15 cellular contexts compared by ENCODE assay signal in the genomic region with DNA sequence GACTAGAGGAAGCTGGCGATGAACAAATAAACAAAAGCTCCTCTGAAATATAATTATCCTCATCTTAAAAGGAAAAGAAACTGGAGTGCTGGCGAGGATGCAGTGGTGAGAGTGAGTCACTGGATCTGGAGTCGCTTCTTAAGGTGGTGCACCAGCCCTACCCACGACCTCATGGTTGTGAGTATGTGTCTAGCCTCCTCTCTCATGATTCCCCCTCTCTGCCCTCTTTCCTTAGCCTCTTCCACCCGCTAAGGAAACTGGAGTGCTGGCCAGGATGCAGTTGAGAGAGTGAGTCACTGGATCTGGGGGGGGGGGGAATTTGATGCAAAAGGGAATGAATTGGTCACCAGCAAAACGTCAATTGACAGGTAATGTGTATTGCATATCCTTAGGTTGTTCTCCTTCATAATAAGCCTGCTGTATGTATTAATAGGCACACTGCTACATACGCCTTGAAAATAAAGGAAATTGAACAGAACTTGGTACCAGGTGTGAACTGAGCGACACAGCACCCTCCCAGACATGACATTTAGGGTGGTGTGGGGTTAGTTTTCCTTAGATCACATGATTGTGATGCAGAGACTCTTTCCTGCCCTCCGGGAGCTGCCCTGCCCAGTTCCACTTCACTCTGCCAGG. TPM values are rescaled to one million over a fixed set of nuclear protein-coding genes. Genes with fewer than 3 reads are reported as not detected.
DNase-seq lines count a peak whose midpoint lies in the region; ATAC-seq, FAIRE-seq and TF ChIP-seq lines count a peak whose summit lies in the region.
"Had no signal": no experiment of that assay in that cellular context is flagged by ENCODE, and none has a peak within 500 bp of the region (broad histone marks: within the 10 kb centered on the region; RNA-seq: fewer than 3 reads in every experiment).

No MANE protein-coding gene starts in this region.

- TF ChIP-seq POLR2A in IMR-90 (IDR thresholded peaks at IDR 0.05; ENCODE audit: low read depth, low read length), result no peak

- intact Hi-C loops in IMR-90 (cut with micrococcal nuclease), result loop anchor here (10.0 kb wide), 1 partner anchor 751 kb away; no protein-coding TSS in a partner anchor

- no peak overlapping the region for H4K5ac ChIP-seq in IMR-90 (ENCODE audit: low read depth, low read length)

- no CpG with 5 or more reads among the region's 9 CpGs for WGBS in IMR-90 (ENCODE audit: extremely low coverage in 2 of 2, insufficient read length in 1 of 2), 2 experiments

- peak; percentile 67 for ATAC-seq in IMR-90 (ENCODE audit: low read depth)
- ATAC-seq in HG02938 (IDR thresholded peaks at IDR 0.05; ENCODE audit: unreplicated experiment), result no peak
- ATAC-seq in T-helper 17 cell, result no peak
- no peak for ATAC-seq in GM21526 (IDR thresholded peaks at IDR 0.05; ENCODE audit: low FRiP score, unreplicated experiment)

- no peak overlapping the region for H3K18ac ChIP-seq in IMR-90 (ENCODE audit: low read depth, low read length)

- no peak overlapping the region for H3K27ac ChIP-seq in IMR-90 (ENCODE audit: insufficient read depth, low read length)
- H3K27ac ChIP-seq: Peyer's patch had no signal

- no peak overlapping the region for H3K23ac ChIP-seq in IMR-90 (ENCODE audit: low read depth, low read length)

- peak overlapping the region; percentile 77 for H2AFZ ChIP-seq in IMR-90 (replicated peaks; ENCODE audit: low read length, poor library complexity)

- no TSS peak for BruUV-seq in IMR-90 (replicated peaks; lab: Mats Ljungman, UMichigan)

- no peak overlapping the region for H3K14ac ChIP-seq in IMR-90 (replicated peaks; ENCODE audit: low read depth, low read length)

- H4K91ac ChIP-seq in IMR-90 (ENCODE audit: insufficient read depth, low read depth, low read length), result no peak overlapping the region

- H3K27ac Mint-ChIP-seq in T-helper 17 cell, result no peak overlapping the region
- H3K27ac Mint-ChIP-seq: brain; CD4-positive, alpha-beta memory T cell had no signal

- H3K4me2 ChIP-seq in IMR-90 (ENCODE audit: low read depth, low read length), result peak overlapping the region; percentile 51

- H3K9me1 ChIP-seq in IMR-90 (ENCODE audit: insufficient read depth, low read length), result no peaks in the 10 kb centered on the region

- POLR2A ChIA-PET in IMR-90 (lab: Charles Lee; ENCODE audit: unreplicated experiment), result no interaction called here

- H2BK120ac ChIP-seq in IMR-90 (ENCODE audit: low read depth, low read length), result no peak overlapping the region

- in situ Hi-C loops in IMR-90 (cut with MboI; ENCODE audit: low sequenced_read_pairs), result no loop called here

- DNase-seq in AG20443 (ENCODE audit: low spot score) (peak; percentile 67), IMR-90 (peak; percentile 72), bronchial epithelial cell (ENCODE audit: low read depth) (peak; percentile 47), kidney glomerular epithelial cell (lab: John Stamatoyannopoulos, UW) (peak; percentile 61), midbrain (lab: John Stamatoyannopoulos, UW) (no peak), T-helper 17 cell (no peak)
- DNase-seq: activated T-cell treated with anti-CD3 and anti-CD28 coated beads, Interleukin-2, amount 50 U/mL, for 1 hour; CD4-positive, alpha-beta memory T cell; KBM-7; NCI-H2107; Peyer's patch had no signal

- TF ChIP-seq RAD21 in IMR-90 (IDR thresholded peaks at IDR 0.05; ENCODE audit: low read length), result no peak

- TF ChIP-seq CTCF in IMR-90 (conservative IDR thresholded peaks at IDR 0.05; ENCODE audit: low read depth, low read length) (no peak), bronchial epithelial cell (IDR thresholded peaks at IDR 0.05; ENCODE audit: insufficient read depth, low read length, severe bottlenecking) (no peak)

- H3K79me1 ChIP-seq in IMR-90 (ENCODE audit: low read depth in 1 of 2, low read length in 2 of 2), result no peaks in the 10 kb centered on the region

- no peak overlapping the region for H2AK5ac ChIP-seq in IMR-90 (ENCODE audit: low read depth, low read length)

- no peaks in the 10 kb centered on the region for H3K36me3 Mint-ChIP-seq in T-helper 17 cell (ENCODE audit: low read depth)
- H3K36me3 Mint-ChIP-seq: brain; CD4-positive, alpha-beta memory T cell had no signal

- no peaks in the 10 kb centered on the region for H3K27me3 ChIP-seq in IMR-90 (ENCODE audit: control insufficient read depth, insufficient read depth, low read length)
- peaks cover 3% of the 10 kb centered on the region for H3K27me3 ChIP-seq in bronchial epithelial cell (ENCODE audit: control insufficient read depth, insufficient read depth, low read length)
- H3K27me3 ChIP-seq: Peyer's patch had no signal

- peaks cover 32% of the 10 kb centered on the region for H3K27me3 Mint-ChIP-seq in T-helper 17 cell

- no peaks in the 10 kb centered on the region for H3K9me3 ChIP-seq in IMR-90 (ENCODE audit: control insufficient read depth, insufficient read depth, low read length)
- H3K9me3 ChIP-seq in T-helper 17 cell (ENCODE audit: control insufficient read depth, low read length, poor library complexity, severe bottlenecking), result no peaks in the 10 kb centered on the region
- H3K9me3 ChIP-seq: Peyer's patch had no signal

- H3K4me1 ChIP-seq in IMR-90 (ENCODE audit: control insufficient read depth, insufficient read depth, low read length), result peaks cover 2% of the 10 kb centered on the region

- H3K36me3 ChIP-seq in IMR-90 (ENCODE audit: control insufficient read depth, insufficient read depth, low read length), result no peaks in the 10 kb centered on the region
- H3K36me3 ChIP-seq in bronchial epithelial cell (ENCODE audit: control insufficient read depth, insufficient read depth, low read length), result no peaks in the 10 kb centered on the region
- H3K36me3 ChIP-seq: Peyer's patch had no signal

- H2BK5ac ChIP-seq in IMR-90 (ENCODE audit: low read depth, low read length, poor library complexity, severe bottlenecking), result no peak overlapping the region

- no peak overlapping the region for H3K56ac ChIP-seq in IMR-90 (ENCODE audit: extremely low read depth, insufficient read depth, low read length)

- H4K20me1 ChIP-seq in IMR-90 (ENCODE audit: insufficient read depth, low read length), result no peaks in the 10 kb centered on the region

- H3K4me3 Mint-ChIP-seq in T-helper 17 cell, result no peak overlapping the region
- H3K4me3 Mint-ChIP-seq: brain; CD4-positive, alpha-beta memory T cell; neural crest cell had no signal

- dilution Hi-C loops in IMR-90 (cut with HindIII; ENCODE audit: low sequenced_read_pairs, unreplicated experiment), result loop anchor here (25.0 kb wide), 1 partner anchor 449 kb away; no protein-coding TSS in a partner anchor

- no peak overlapping the region for H2BK15ac ChIP-seq in IMR-90 (ENCODE audit: low read depth, low read length)

- H3K4me3 ChIP-seq in IMR-90 (ENCODE audit: insufficient read depth, low read depth, low read length), result no peak overlapping the region
- H3K4me3 ChIP-seq in bronchial epithelial cell (ENCODE audit: low read depth, low read length), result no peak overlapping the region
- H3K4me3 ChIP-seq: Peyer's patch had no signal

- CTCF ChIA-PET in IMR-90 (lab: Yijun Ruan, JAX), result interaction anchor here (0.6 to 0.7 kb wide), 2 partner anchors 286 to 1163 kb away, joined by 3 read pairs; no protein-coding TSS in a partner anchor

- H2BK20ac ChIP-seq in IMR-90 (ENCODE audit: low read depth, low read length), result 0 out of 2 replicates have a peak overlapping the region, but pooled peaks have one; percentile 16

- H2AK9ac ChIP-seq in IMR-90 (replicated peaks; ENCODE audit: low read depth, low read length, poor library complexity), result no peak overlapping the region

- no peak overlapping the region for H3K4ac ChIP-seq in IMR-90 (ENCODE audit: low read depth, low read length)

- H3K9ac ChIP-seq in IMR-90 (ENCODE audit: low read depth, low read length), result no peak overlapping the region

- FAIRE-seq in bronchial epithelial cell (lab: Jason Lieb, UNC), result no peak

- no peak overlapping the region for H4K8ac ChIP-seq in IMR-90 (ENCODE audit: low read depth in 2 of 2, low read length in 2 of 2)

- H3K4me1 Mint-ChIP-seq in T-helper 17 cell, result no peaks in the 10 kb centered on the region
- H3K4me1 Mint-ChIP-seq: CD4-positive, alpha-beta memory T cell had no signal

TF ChIP-seq in IMR-90, 13 proteins besides CTCF, POLR2A, EP300 and RAD21:
- TF ChIP-seq FOS (IDR thresholded peaks at IDR 0.05; ENCODE audit: low read depth, low read length), result 0 out of 2 replicates have a peak, but pooled peaks have one; percentile 27
- TF ChIP-seq MAZ (IDR thresholded peaks at IDR 0.05; ENCODE audit: borderline replicate concordance, low read depth, low read length), result 0 out of 2 replicates have a peak, but pooled peaks have one; percentile 25
- TF ChIP-seq BHLHE40 (IDR thresholded peaks at IDR 0.05; ENCODE audit: low read depth, low read length), result peak; percentile 17; the same call in 1 of the 2 replicates
- no peak for TF ChIP-seq MXI1 (IDR thresholded peaks at IDR 0.05; ENCODE audit: borderline replicate concordance, low read depth, low read length)

RNA-seq across cellular contexts. Expression of gene EBF1, which starts 36.3 kb away (rescaled TPM):
- total RNA-seq in IMR-90 (2012; rRNA removed) (0.56 and 0.90 TPM in 2 replicates), bronchial epithelial cell (not detected in 2 replicates), T-helper 17 cell (1 to 10 TPM in 1 of 2 donors, not detected in 1; 2.3 TPM)
- polyA plus RNA-seq in IMR-90 (2012; rRNA removed), result 0.89 and 1.1 TPM in 2 replicates
- 0.29 and 0.69 TPM in 2 replicates for polyA plus RNA-seq in IMR-90 (2012; cell fraction: cytosol; rRNA removed)
- 1.7 TPM in 2 replicates for polyA plus RNA-seq in IMR-90 (2012; cell fraction: nucleus; rRNA removed; ENCODE audit: low replicate concordance)

Comparison
In these comparisons a context has a peak if more than half of its experiments do, and no peak if none do; other contexts are left out.
1. DNase-seq: peak in AG20443 (single experiment), IMR-90 (single experiment), bronchial epithelial cell (single experiment) and kidney glomerular epithelial cell (single experiment); none in midbrain (single experiment) and T-helper 17 cell (0 of 3).